Comparison of ENCODE assay signal across 16 cellular contexts in the genomic region with DNA sequence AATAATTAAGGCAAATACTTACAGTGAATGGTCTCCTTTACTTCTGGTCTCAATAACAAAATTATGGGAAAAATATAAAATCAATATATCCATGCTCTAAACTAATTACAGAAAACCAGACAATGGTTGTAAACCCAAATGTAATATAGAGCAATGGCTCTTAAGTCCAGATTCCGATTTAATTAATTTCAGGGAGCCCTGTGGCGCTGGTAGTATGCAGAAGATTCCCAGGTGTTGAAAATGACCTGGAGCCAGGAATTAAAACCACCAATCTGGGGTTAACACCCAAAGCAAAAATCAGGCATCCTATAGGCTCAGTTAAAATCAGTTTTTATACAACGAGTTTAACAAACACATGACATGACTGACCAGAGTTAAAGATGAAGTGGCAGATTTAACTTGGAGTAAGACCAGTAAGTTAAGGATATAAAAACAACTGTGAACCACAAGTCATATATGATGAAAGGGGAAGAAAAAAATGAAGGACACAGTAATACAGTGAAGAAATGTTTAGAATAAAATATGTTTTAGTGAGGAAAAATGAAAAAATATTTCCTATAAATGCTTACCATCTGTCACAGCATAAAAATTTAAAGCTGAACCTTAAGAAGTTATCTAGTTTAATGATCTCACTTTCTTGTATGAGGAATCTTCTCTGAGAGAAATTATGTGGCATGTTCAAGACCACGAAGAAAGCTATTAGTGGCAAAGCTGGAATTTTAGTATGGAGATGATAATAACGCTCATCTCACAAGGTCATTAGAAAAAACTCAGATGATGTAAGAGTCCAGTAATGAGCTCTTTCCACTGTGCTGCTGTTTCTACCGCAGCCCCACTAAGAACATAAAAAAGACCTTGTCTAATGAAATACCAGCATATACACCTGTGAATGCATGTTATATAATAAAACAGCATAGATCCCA. TPM values are rescaled to one million over a fixed set of nuclear protein-coding genes. Genes with fewer than 3 reads are reported as not detected.
DNase-seq lines count a peak whose midpoint lies in the region; ATAC-seq and TF ChIP-seq lines count a peak whose summit lies in the region.
"Had no signal": no experiment of that assay in that cellular context is flagged by ENCODE, and none has a peak within 500 bp of the region (broad histone marks: within the 10 kb centered on the region; RNA-seq: fewer than 3 reads in every experiment).

No MANE protein-coding gene starts in this region.

- H3K9me2 ChIP-seq in GM23248 (ENCODE audit: insufficient read depth) = no peaks in the 10 kb centered on the region
- no peaks in the 10 kb centered on the region for H3K9me2 ChIP-seq in SK-N-SH

- H3K79me2 ChIP-seq in GM23248 (ENCODE audit: insufficient read depth) = peaks cover 54% of the 10 kb centered on the region
- H3K79me2 ChIP-seq in SK-N-SH (ENCODE audit: insufficient read depth) = peaks cover 35% of the 10 kb centered on the region
- H3K79me2 ChIP-seq in fibroblast of lung (ENCODE audit: control insufficient read depth, insufficient read depth, low read length) = peaks cover 10% of the 10 kb centered on the region

- POLR2A ChIA-PET in SK-N-SH (lab: Yijun Ruan, JAX) = no interaction called here

- peaks cover 12% of the 10 kb centered on the region for H3K4me1 Mint-ChIP-seq in neural crest cell
- H3K4me1 Mint-ChIP-seq in natural killer cell treated with Interleukin-12 subunit alpha and Interleukin-12 subunit beta and Interleukin-15 and Interleukin-18, amount 100 ng/mL, for 72 hours (ENCODE audit: low read depth in 2 of 2) = peaks cover 11 to 27% of the 10 kb centered on the region in 2 donors

- H3K4me1 ChIP-seq in GM23248 (ENCODE audit: insufficient read depth) (peaks cover 31% of the 10 kb centered on the region), SK-N-SH (ENCODE audit: control insufficient read depth in 1 of 2, insufficient read depth in 2 of 2, low read depth in 1 of 2, low read length in 1 of 2) (peaks cover 25 to 29% of the 10 kb centered on the region in 2 experiments; a peak in 3 of 4 replicates), fibroblast of lung (ENCODE audit: control insufficient read depth, extremely low read depth, insufficient read depth, low read length) (peaks cover 7% of the 10 kb centered on the region)

- TF ChIP-seq CTCF in SK-N-SH (IDR thresholded peaks at IDR 0.05) = no peak
- no peak for TF ChIP-seq CTCF in fibroblast of lung (conservative IDR thresholded peaks at IDR 0.05 in 1 of 2, IDR thresholded peaks at IDR 0.05 in 1 of 2; ENCODE audit: low read depth in 1 of 2, low read length in 2 of 2)
- TF ChIP-seq CTCF in neural crest cell (conservative IDR thresholded peaks at IDR 0.05) = no peak

- ATAC-seq in GM21515 (IDR thresholded peaks at IDR 0.05; ENCODE audit: unreplicated experiment) = no peak
- ATAC-seq in natural killer cell treated with Interleukin-12 subunit alpha and Interleukin-12 subunit beta and Interleukin-15 and Interleukin-18, amount 100 ng/mL, for 72 hours = no peak

- 86 to 91% methylated on average over 6 of the region's 6 CpGs for WGBS in GM23248 (ENCODE audit: low coverage in 1 of 2, low lambda C conversion rate in 2 of 2, missing lambda C conversion rate in 2 of 2), 2 experiments
- 46% methylated on average over 6 of the region's 6 CpGs for WGBS in SK-N-SH (ENCODE audit: low lambda C conversion rate)

- no peaks in the 10 kb centered on the region for H3K9me3 ChIP-seq in GM23248 (ENCODE audit: low read depth)
- H3K9me3 ChIP-seq in SK-N-SH = no peaks in the 10 kb centered on the region
- no peaks in the 10 kb centered on the region for H3K9me3 ChIP-seq in fibroblast of lung (ENCODE audit: control insufficient read depth, insufficient read depth, low read depth, low read length)
- H3K9me3 ChIP-seq: breast epithelium, sigmoid colon had no signal

- in situ Hi-C loops in GM23248 (cut with MboI) = no loop called here

- H4K20me1 ChIP-seq in GM23248 (ENCODE audit: insufficient read depth) = no peaks in the 10 kb centered on the region
- H4K20me1 ChIP-seq in SK-N-SH (ENCODE audit: insufficient read depth) = no peaks in the 10 kb centered on the region
- H4K20me1 ChIP-seq in fibroblast of lung (ENCODE audit: control insufficient read depth, extremely low read depth, insufficient read depth, low read length) = no peaks in the 10 kb centered on the region

- peak overlapping the region; percentile 8 for H3K27ac Mint-ChIP-seq in neural crest cell (ENCODE audit: unreplicated experiment)
- H3K27ac Mint-ChIP-seq in natural killer cell treated with Interleukin-12 subunit alpha and Interleukin-12 subunit beta and Interleukin-15 and Interleukin-18, amount 100 ng/mL, for 72 hours = no peak overlapping the region
- H3K27ac Mint-ChIP-seq: stimulated activated naive CD8-positive, alpha-beta T cell treated with anti-CD3 and anti-CD28 coated beads, Interleukin-15, Interleukin-2, amounts not matched to agents 100 ng/mL and 50 ng/mL, for 24 hours had no signal

- H3K27me3 Mint-ChIP-seq in neural crest cell (ENCODE audit: low read depth) = no peaks in the 10 kb centered on the region
- no peaks in the 10 kb centered on the region for H3K27me3 Mint-ChIP-seq in natural killer cell treated with Interleukin-12 subunit alpha and Interleukin-12 subunit beta and Interleukin-15 and Interleukin-18, amount 100 ng/mL, for 72 hours
- H3K27me3 Mint-ChIP-seq: naive B cell; stimulated activated naive CD8-positive, alpha-beta T cell treated with anti-CD3 and anti-CD28 coated beads, Interleukin-15, Interleukin-2, amounts not matched to agents 100 ng/mL and 50 ng/mL, for 24 hours had no signal

- CTCF ChIA-PET in SK-N-SH (lab: Yijun Ruan, JAX) = interaction anchor here (1.1 kb wide), 1 partner anchor 10 kb away, joined by 3 read pairs; no protein-coding TSS in a partner anchor

- H3K27me3 ChIP-seq in GM23248 (replicated peaks; ENCODE audit: insufficient read depth) = no peaks in the 10 kb centered on the region
- H3K27me3 ChIP-seq in SK-N-SH (ENCODE audit: insufficient read depth) = no peaks in the 10 kb centered on the region
- no peaks in the 10 kb centered on the region for H3K27me3 ChIP-seq in fibroblast of lung (ENCODE audit: control insufficient read depth, insufficient read depth, low read length)
- H3K27me3 ChIP-seq: breast epithelium, sigmoid colon had no signal

- H3K4me3 Mint-ChIP-seq in neural crest cell = no peak overlapping the region
- no peak overlapping the region for H3K4me3 Mint-ChIP-seq in natural killer cell treated with Interleukin-12 subunit alpha and Interleukin-12 subunit beta and Interleukin-15 and Interleukin-18, amount 100 ng/mL, for 72 hours
- H3K4me3 Mint-ChIP-seq: naive B cell; stimulated activated naive CD8-positive, alpha-beta T cell treated with anti-CD3 and anti-CD28 coated beads, Interleukin-15, Interleukin-2, amounts not matched to agents 100 ng/mL and 50 ng/mL, for 24 hours had no signal

- no peak for TF ChIP-seq RAD21 in SK-N-SH (IDR thresholded peaks at IDR 0.05; ENCODE audit: low read length)

- H3K4me3 ChIP-seq in GM23248 = no peak overlapping the region
- no peak overlapping the region for H3K4me3 ChIP-seq in SK-N-SH (ENCODE audit: low read depth in 2 of 2, low read length in 1 of 2)
- peak overlapping the region in 1 of 4 experiments; percentile 78 for H3K4me3 ChIP-seq in fibroblast of lung (replicated peaks in 1 of 4; ENCODE audit: control extremely low read depth in 1 of 4, insufficient read depth in 1 of 4, low read depth in 3 of 4, low read length in 4 of 4)
- H3K4me3 ChIP-seq: breast epithelium, sigmoid colon had no signal

- DNase-seq in GM23248 = peak; percentile 35
- DNase-seq in SK-N-SH = no peak
- peak; percentile 68 to 82 for DNase-seq in fibroblast of lung (ENCODE audit: low read depth in 2 of 2)
- DNase-seq in neural crest cell (ENCODE audit: low read depth, low spot score) = no peak
- DNase-seq in SHP77 (lab: John Stamatoyannopoulos, UW) = no peak
- DNase-seq in NCI-H1694 (lab: John Stamatoyannopoulos, UW) = no peak
- DNase-seq in natural killer cell treated with Interleukin-12 subunit alpha and Interleukin-12 subunit beta and Interleukin-15 and Interleukin-18, amount 100 ng/mL, for 72 hours (ENCODE audit: low spot score) = no peak
- DNase-seq: activated CD4-positive, alpha-beta T cell treated with anti-CD3 and anti-CD28 coated beads, Interleukin-2, amount 50 U/mL, for 48 hours; left colon; naive B cell; NCI-H526; sigmoid colon had no signal

- H3F3A ChIP-seq in GM23248 (ENCODE audit: insufficient read depth) (peaks cover 13% of the 10 kb centered on the region; the same call in 1 of the 2 replicates), SK-N-SH (replicated peaks; ENCODE audit: insufficient read depth) (peaks cover 12% of the 10 kb centered on the region)

- H3K36me3 Mint-ChIP-seq in neural crest cell (ENCODE audit: low read depth) = peaks cover 2% of the 10 kb centered on the region
- no peaks in the 10 kb centered on the region for H3K36me3 Mint-ChIP-seq in natural killer cell treated with Interleukin-12 subunit alpha and Interleukin-12 subunit beta and Interleukin-15 and Interleukin-18, amount 100 ng/mL, for 72 hours

- TF ChIP-seq EP300 in SK-N-SH (IDR thresholded peaks at IDR 0.05; ENCODE audit: borderline replicate concordance in 1 of 2, low read depth in 1 of 2, low read length in 1 of 2) = peak in 1 of 2 experiments; percentile 38; a peak in 2 of 4 replicates

- H2AFZ ChIP-seq in GM23248 (no peak overlapping the region), SK-N-SH (ENCODE audit: low read depth) (no peak overlapping the region), fibroblast of lung (ENCODE audit: low read length) (no peak overlapping the region)

- H3K27ac ChIP-seq in GM23248 = no peak overlapping the region
- peak overlapping the region; percentile 53 to 88 for H3K27ac ChIP-seq in SK-N-SH (ENCODE audit: low read depth in 2 of 2, low read length in 1 of 2)
- no peak overlapping the region for H3K27ac ChIP-seq in fibroblast of lung (ENCODE audit: insufficient read depth, low read length)

- H3K9ac ChIP-seq in GM23248 (no peak overlapping the region), SK-N-SH (no peak overlapping the region), fibroblast of lung (ENCODE audit: insufficient read depth, low read length) (no peak overlapping the region)

- H3K4me2 ChIP-seq in GM23248 (ENCODE audit: unreplicated experiment) = peak overlapping the region; percentile 4
- no peak overlapping the region; the same call in 1 of the 2 replicates for H3K4me2 ChIP-seq in SK-N-SH
- no peak overlapping the region for H3K4me2 ChIP-seq in fibroblast of lung (ENCODE audit: extremely low read depth, insufficient read depth, low read length)

- peaks cover 2% of the 10 kb centered on the region; the same call in 1 of the 2 replicates for H3K36me3 ChIP-seq in GM23248 (ENCODE audit: low read depth)
- H3K36me3 ChIP-seq in SK-N-SH (replicated peaks in 1 of 2; ENCODE audit: control insufficient read depth in 1 of 2, insufficient read depth in 2 of 2, low read length in 1 of 2) = peaks cover 18 to 27% of the 10 kb centered on the region in 2 experiments
- H3K36me3 ChIP-seq in fibroblast of lung (ENCODE audit: control insufficient read depth, insufficient read depth, low read length) = no peaks in the 10 kb centered on the region
- H3K36me3 ChIP-seq: breast epithelium had no signal

- H3K9me3 Mint-ChIP-seq in neural crest cell = no peaks in the 10 kb centered on the region
- no peaks in the 10 kb centered on the region for H3K9me3 Mint-ChIP-seq in natural killer cell treated with Interleukin-12 subunit alpha and Interleukin-12 subunit beta and Interleukin-15 and Interleukin-18, amount 100 ng/mL, for 72 hours
- H3K9me3 Mint-ChIP-seq: naive B cell; stimulated activated naive CD8-positive, alpha-beta T cell treated with anti-CD3 and anti-CD28 coated beads, Interleukin-15, Interleukin-2, amounts not matched to agents 100 ng/mL and 50 ng/mL, for 24 hours had no signal

RNA-seq across cellular contexts. Expression of gene FLACC1, which starts 45.8 kb away (rescaled TPM):
- total RNA-seq in GM23248 (2014; rRNA removed; shearing (Covaris generic)) = 0.38 and 2.3 TPM in 2 replicates
- polyA plus RNA-seq in GM23248 (2016; fragmentation: Nextera tagmentation; extraction: Ambion mirVana) (0.34 and 1.4 TPM in 2 replicates), SK-N-SH (2012; rRNA removed) (0.35 and 0.44 TPM in 2 replicates), fibroblast of lung (0.27 and 0.56 TPM in 2 replicates)
- polyA plus RNA-seq in SK-N-SH (2012; cell fraction: cytosol; rRNA removed) = 0.20 and 0.39 TPM in 2 replicates
- 1.2 and 2.0 TPM in 2 replicates for polyA plus RNA-seq in SK-N-SH (2012; cell fraction: nucleus; rRNA removed)
- total RNA-seq in fibroblast of lung (1.0 and 1.3 TPM in 2 replicates), neural crest cell (0.77 and 1.0 TPM in 2 replicates)
- 0.29 and 0.70 TPM in 2 replicates for polyA plus RNA-seq in fibroblast of lung (2012)
- not detected in 2 replicates for polyA minus RNA-seq in fibroblast of lung (ENCODE audit: low replicate concordance)
- total RNA-seq in natural killer cell treated with Interleukin-12 subunit alpha and Interleukin-12 subunit beta and Interleukin-15 and Interleukin-18, amount 100 ng/mL, for 72 hours = 1 to 10 TPM; 3.4 to 4.0 TPM
- total RNA-seq: Daoy had no signal

RNA-seq across cellular contexts. Expression of gene TRAK2, which starts 48.3 kb away (rescaled TPM):
- total RNA-seq in GM23248 (2014; rRNA removed; shearing (Covaris generic)) = 24.9 and 32.5 TPM in 2 replicates
- polyA plus RNA-seq in GM23248 (2016; fragmentation: Nextera tagmentation; extraction: Ambion mirVana) (21.4 and 24.3 TPM in 2 replicates), SK-N-SH (2012; rRNA removed) (10.4 and 14.6 TPM in 2 replicates), fibroblast of lung (48.6 and 73.2 TPM in 2 replicates)
- polyA plus RNA-seq in SK-N-SH (2012; cell fraction: cytosol; rRNA removed) = 15.7 and 16.1 TPM in 2 replicates
- 7.5 and 14.7 TPM in 2 replicates for polyA plus RNA-seq in SK-N-SH (2012; cell fraction: nucleus; rRNA removed)
- total RNA-seq in fibroblast of lung (72.9 and 81.1 TPM in 2 replicates), neural crest cell (13.4 and 14.2 TPM in 2 replicates)
- 30.4 and 46.3 TPM in 2 replicates for polyA plus RNA-seq in fibroblast of lung (2012)
- 26.7 and 36.1 TPM in 2 replicates for polyA minus RNA-seq in fibroblast of lung (ENCODE audit: low replicate concordance)
- total RNA-seq in natural killer cell treated with Interleukin-12 subunit alpha and Interleukin-12 subunit beta and Interleukin-15 and Interleukin-18, amount 100 ng/mL, for 72 hours = 10 to 100 TPM; 27.6 to 29.9 TPM

RNA-seq across cellular contexts. Expression of gene STRADB, which starts 48.6 kb away (rescaled TPM):
- 21.2 and 31.2 TPM in 2 replicates for total RNA-seq in GM23248 (2014; rRNA removed; shearing (Covaris generic))
- 33.7 and 35.6 TPM in 2 replicates for polyA plus RNA-seq in GM23248 (2016; fragmentation: Nextera tagmentation; extraction: Ambion mirVana)
- 27.0 and 33.6 TPM in 2 replicates for polyA plus RNA-seq in SK-N-SH (2012; rRNA removed)
- 36.9 and 37.8 TPM in 2 replicates for polyA plus RNA-seq in SK-N-SH (2012; cell fraction: cytosol; rRNA removed)
- 22.3 and 42.9 TPM in 2 replicates for polyA plus RNA-seq in SK-N-SH (2012; cell fraction: nucleus; rRNA removed)
- 57.8 and 84.7 TPM in 2 replicates for total RNA-seq in fibroblast of lung
- 24.4 and 27.4 TPM in 2 replicates for polyA plus RNA-seq in fibroblast of lung
- polyA plus RNA-seq in fibroblast of lung (2012) = 30.7 and 33.7 TPM in 2 replicates
- polyA minus RNA-seq in fibroblast of lung (ENCODE audit: low replicate concordance) = 18.5 and 20.1 TPM in 2 replicates
- 40.4 and 42.2 TPM in 2 replicates for total RNA-seq in neural crest cell
- total RNA-seq in natural killer cell treated with Interleukin-12 subunit alpha and Interleukin-12 subunit beta and Interleukin-15 and Interleukin-18, amount 100 ng/mL, for 72 hours = 10 to 100 TPM; 11.8 to 21.3 TPM

Comparison
In these comparisons a context has a peak if more than half of its experiments do, and no peak if none do; other contexts are left out.
1. DNase-seq: peak in GM23248 (single experiment) and fibroblast of lung (2 of 2); none in SK-N-SH (single experiment), neural crest cell (single experiment), SHP77 (0 of 2), NCI-H1694 (single experiment) and natural killer cell treated with Interleukin-12 subunit alpha and Interleukin-12 subunit beta and Interleukin-15 and Interleukin-18, amount 100 ng/mL, for 72 hours (single experiment).
2. H3K27ac ChIP-seq: peak in SK-N-SH (2 of 2); none in GM23248 (single experiment) and fibroblast of lung (single experiment).